9 cellular contexts compared by ENCODE assay signal in genomic region chr3:49500408-49501257, GRCh38. TPM values are rescaled to one million over a fixed set of nuclear protein-coding genes. Genes with fewer than 3 reads are reported as not detected.
A peak's percentile ranks its signal among the peaks of the same experiment; 100 is the strongest.
DNase-seq lines count a peak whose midpoint lies in the region; ATAC-seq, FAIRE-seq and TF ChIP-seq lines count a peak whose summit lies in the region.
"Had no signal": no experiment of that assay in that cellular context is flagged by ENCODE, and none has a peak within 500 bp of the region (broad histone marks: within the 10 kb centered on the region; RNA-seq: fewer than 3 reads in every experiment).

No MANE protein-coding gene starts in this region.

- no peak overlapping the region for H3K27ac Mint-ChIP-seq in stimulated activated naive CD8-positive, alpha-beta T cell treated with anti-CD3 and anti-CD28 coated beads, Interleukin-15, amount 100 ng/mL, for 72 hours

- no peaks in the 10 kb centered on the region for H3K9me3 Mint-ChIP-seq in stimulated activated naive CD8-positive, alpha-beta T cell treated with anti-CD3 and anti-CD28 coated beads, Interleukin-15, amount 100 ng/mL, for 72 hours

- no peak overlapping the region for H2AFZ ChIP-seq in hepatocyte
- H2AFZ ChIP-seq in OCI-LY7 (ENCODE audit: low read length) = no peak overlapping the region

- peak overlapping the region; percentile 26 to 84 (median 58) for H3K27ac ChIP-seq in adrenal gland
- H3K27ac ChIP-seq in hepatocyte = peak overlapping the region; percentile 97
- peak overlapping the region in 1 of 8 donors; percentile 32 for H3K27ac ChIP-seq in spleen
- H3K27ac ChIP-seq in OCI-LY7 (ENCODE audit: low read depth, low read length, poor library complexity, severe bottlenecking) = no peak overlapping the region
- H3K27ac ChIP-seq: neutrophil had no signal

- no peaks in the 10 kb centered on the region for H3K27me3 ChIP-seq in adrenal gland
- H3K27me3 ChIP-seq in hepatocyte = no peaks in the 10 kb centered on the region
- no peaks in the 10 kb centered on the region for H3K27me3 ChIP-seq in spleen (replicated peaks in 1 of 7)
- H3K27me3 ChIP-seq: neutrophil had no signal

- peaks cover 11 to 17% of the 10 kb centered on the region in 2 donors for H3K4me1 ChIP-seq in adrenal gland (replicated peaks in 1 of 2)
- peaks cover 24% of the 10 kb centered on the region for H3K4me1 ChIP-seq in hepatocyte (ENCODE audit: insufficient read depth)
- H3K4me1 ChIP-seq in spleen = peaks cover 0 to 18% (median 8%) of the 10 kb centered on the region in 6 donors
- no peaks in the 10 kb centered on the region for H3K4me1 ChIP-seq in OCI-LY7 (ENCODE audit: insufficient read depth, low read length, poor library complexity, severe bottlenecking)

- DNase-seq in HTR-8/SVneo (ENCODE audit: insufficient read length, low spot score) = peak; percentile 47
- DNase-seq in adrenal gland = peak; percentile 70 to 93 (median 88)
- DNase-seq in hepatocyte (ENCODE audit: low spot score) = peak; percentile 87
- no peak for DNase-seq in stimulated activated naive CD8-positive, alpha-beta T cell treated with anti-CD3 and anti-CD28 coated beads, Interleukin-15, amount 100 ng/mL, for 72 hours
- DNase-seq in globus pallidus (ENCODE audit: low spot score) = no peak
- DNase-seq in spleen = no peak
- DNase-seq in OCI-LY7 (ENCODE audit: low spot score) = no peak

- no peaks in the 10 kb centered on the region for H3K9me3 ChIP-seq in adrenal gland (replicated peaks in 1 of 3)
- H3K9me3 ChIP-seq in hepatocyte (ENCODE audit: low read depth) = no peaks in the 10 kb centered on the region
- H3K9me3 ChIP-seq in spleen = no peaks in the 10 kb centered on the region
- no peaks in the 10 kb centered on the region for H3K9me3 ChIP-seq in OCI-LY7 (ENCODE audit: low read length)
- H3K9me3 ChIP-seq: neutrophil had no signal

- TF ChIP-seq CTCF in adrenal gland (IDR thresholded peaks at IDR 0.05) (no peak), hepatocyte (IDR thresholded peaks at IDR 0.05; ENCODE audit: poor library complexity) (no peak), spleen (IDR thresholded peaks at IDR 0.05 in 8 of 11, conservative IDR thresholded peaks at IDR 0.05 in 3 of 11) (no peak), OCI-LY7 (conservative IDR thresholded peaks at IDR 0.05; ENCODE audit: low read length) (no peak)

- H3K9me2 ChIP-seq in hepatocyte (replicated peaks; ENCODE audit: insufficient read depth) (no peaks in the 10 kb centered on the region), OCI-LY7 (ENCODE audit: insufficient read depth, low read length) (no peaks in the 10 kb centered on the region)

- peak; percentile 67 for ATAC-seq in stimulated activated naive CD8-positive, alpha-beta T cell treated with anti-CD3 and anti-CD28 coated beads, Interleukin-15, amount 100 ng/mL, for 72 hours
- ATAC-seq in HG02678 (IDR thresholded peaks at IDR 0.05; ENCODE audit: unreplicated experiment) = no peak

- no peak overlapping the region for H3K4me3 ChIP-seq in adrenal gland
- H3K4me3 ChIP-seq in hepatocyte = no peak overlapping the region
- no peak overlapping the region for H3K4me3 ChIP-seq in spleen
- no peak overlapping the region for H3K4me3 ChIP-seq in OCI-LY7 (ENCODE audit: low read depth, low read length, poor library complexity, severe bottlenecking)

- no peaks in the 10 kb centered on the region for H4K20me1 ChIP-seq in hepatocyte (ENCODE audit: insufficient read depth, poor library complexity, severe bottlenecking)
- no peaks in the 10 kb centered on the region for H4K20me1 ChIP-seq in OCI-LY7 (ENCODE audit: insufficient read depth, low read length)

- intact Hi-C loops in adrenal gland (cut with DNase I) (no loop called here), spleen (cut with DNase I; ENCODE audit: low total_unique reads) (no loop called here), OCI-LY7 (cut with micrococcal nuclease; ENCODE audit: unreplicated experiment) (no loop called here)

- H3K4me3 Mint-ChIP-seq in stimulated activated naive CD8-positive, alpha-beta T cell treated with anti-CD3 and anti-CD28 coated beads, Interleukin-15, amount 100 ng/mL, for 72 hours = no peak overlapping the region

- BruUV-seq in OCI-LY7 (replicated peaks; lab: Mats Ljungman, UMichigan) = no TSS peak

- 33 to 41% (median 38%) methylated on average over 7 of the region's 7 CpGs for WGBS in adrenal gland, 4 donors
- WGBS in hepatocyte (ENCODE audit: low lambda C conversion rate, missing lambda C conversion rate) = 51% methylated on average over 7 of the region's 7 CpGs
- WGBS in spleen, 5 donors = 60 to 73% (median 66%) methylated on average over 7 of the region's 7 CpGs

- peaks cover 25% of the 10 kb centered on the region for H3K4me1 Mint-ChIP-seq in stimulated activated naive CD8-positive, alpha-beta T cell treated with anti-CD3 and anti-CD28 coated beads, Interleukin-15, amount 100 ng/mL, for 72 hours

- H3K27me3 Mint-ChIP-seq in stimulated activated naive CD8-positive, alpha-beta T cell treated with anti-CD3 and anti-CD28 coated beads, Interleukin-15, amount 100 ng/mL, for 72 hours = no peaks in the 10 kb centered on the region

- POLR2A ChIA-PET in OCI-LY7 (lab: Charles Lee) = interaction anchor here (0.6 kb wide), 1 partner anchor 10 kb away, joined by 3 read pairs; no protein-coding TSS in a partner anchor

- H3K79me2 ChIP-seq in hepatocyte = peaks cover 82% of the 10 kb centered on the region
- H3K79me2 ChIP-seq in OCI-LY7 (ENCODE audit: insufficient read depth, low read depth, low read length) = no peaks in the 10 kb centered on the region

- no peaks in the 10 kb centered on the region for H3K36me3 ChIP-seq in adrenal gland (replicated peaks in 1 of 2)
- H3K36me3 ChIP-seq in hepatocyte (replicated peaks; ENCODE audit: insufficient read depth, low read depth) = no peaks in the 10 kb centered on the region
- H3K36me3 ChIP-seq in spleen = peaks cover 0 to 15% (median 0%) of the 10 kb centered on the region in 6 donors
- H3K36me3 ChIP-seq in OCI-LY7 (ENCODE audit: insufficient read depth, low read length) = peaks cover 6% of the 10 kb centered on the region; the same call in 1 of the 2 replicates
- H3K36me3 ChIP-seq: neutrophil had no signal

- TF ChIP-seq POLR2A in adrenal gland (IDR thresholded peaks at IDR 0.05) (no peak), spleen (IDR thresholded peaks at IDR 0.05) (no peak)

- CTCF ChIA-PET in OCI-LY7 (lab: Charles Lee; ENCODE audit: unreplicated experiment) = no interaction called here

- FAIRE-seq in HTR-8/SVneo (lab: Jason Lieb, UNC) = no peak

- H3K4me2 ChIP-seq in hepatocyte (peak overlapping the region; percentile 65), OCI-LY7 (ENCODE audit: low read length) (no peak overlapping the region)

RNA-seq across cellular contexts. Expression of gene DAG1, which starts 30.6 kb away (rescaled TPM):
- total RNA-seq in adrenal gland = 100 to 1,000 TPM in 2 of 8 donors, 10 to 100 TPM in 6; 54.4 to 173 (median 84.5) TPM
- 10 to 100 TPM in 1 of 3 donors, 1 to 10 TPM in 2; 9.1 to 41.4 (median 9.1) TPM for polyA plus RNA-seq in adrenal gland
- total RNA-seq in hepatocyte = 59.9 and 63.7 TPM in 2 replicates
- 44.6 and 50.3 TPM in 2 replicates for polyA plus RNA-seq in hepatocyte
- total RNA-seq in spleen = 10 to 100 TPM; 24.9 to 42.7 (median 31.0) TPM
- 1 to 10 TPM; 3.0 to 8.9 (median 6.3) TPM for polyA plus RNA-seq in spleen
- total RNA-seq in OCI-LY7 (2014; rRNA removed; shearing (Covaris generic)) = 10.6 and 10.9 TPM in 2 replicates
- 14.9 and 15.6 TPM in 2 replicates for total RNA-seq in OCI-LY7 (2022)

RNA-seq across cellular contexts. Expression of gene BSN, which starts 53.6 kb away (rescaled TPM):
- total RNA-seq in adrenal gland (1 to 10 TPM in 7 of 8 donors, under 1 TPM in 1; 0.72 to 4.6 (median 1.7) TPM), hepatocyte (0.16 and 0.37 TPM in 2 replicates), spleen (1 to 10 TPM in 1 of 7 donors, under 1 TPM in 6; 0.26 to 1.1 (median 0.51) TPM), OCI-LY7 (2022) (0.20 and 0.27 TPM in 2 replicates)
- polyA plus RNA-seq in adrenal gland (1 to 10 TPM in 2 of 3 donors, under 1 TPM in 1; 0.27 to 3.9 (median 1.3) TPM), hepatocyte (0.44 and 0.66 TPM in 2 replicates), spleen (under 1 TPM; 0.02 to 0.06 (median 0.03) TPM)
- total RNA-seq in OCI-LY7 (2014; rRNA removed; shearing (Covaris generic)) = 0.03 TPM in 2 replicates

Comparison
In these comparisons a context has a peak if more than half of its experiments do, and no peak if none do; other contexts are left out.
1. DNase-seq: peak in HTR-8/SVneo (single experiment), adrenal gland (7 of 7) and hepatocyte (single experiment); none in stimulated activated naive CD8-positive, alpha-beta T cell treated with anti-CD3 and anti-CD28 coated beads, Interleukin-15, amount 100 ng/mL, for 72 hours (0 of 2), globus pallidus (single experiment), spleen (single experiment) and OCI-LY7 (single experiment).